Comparison of ENCODE assay signal across 7 cellular contexts in the genomic region with DNA sequence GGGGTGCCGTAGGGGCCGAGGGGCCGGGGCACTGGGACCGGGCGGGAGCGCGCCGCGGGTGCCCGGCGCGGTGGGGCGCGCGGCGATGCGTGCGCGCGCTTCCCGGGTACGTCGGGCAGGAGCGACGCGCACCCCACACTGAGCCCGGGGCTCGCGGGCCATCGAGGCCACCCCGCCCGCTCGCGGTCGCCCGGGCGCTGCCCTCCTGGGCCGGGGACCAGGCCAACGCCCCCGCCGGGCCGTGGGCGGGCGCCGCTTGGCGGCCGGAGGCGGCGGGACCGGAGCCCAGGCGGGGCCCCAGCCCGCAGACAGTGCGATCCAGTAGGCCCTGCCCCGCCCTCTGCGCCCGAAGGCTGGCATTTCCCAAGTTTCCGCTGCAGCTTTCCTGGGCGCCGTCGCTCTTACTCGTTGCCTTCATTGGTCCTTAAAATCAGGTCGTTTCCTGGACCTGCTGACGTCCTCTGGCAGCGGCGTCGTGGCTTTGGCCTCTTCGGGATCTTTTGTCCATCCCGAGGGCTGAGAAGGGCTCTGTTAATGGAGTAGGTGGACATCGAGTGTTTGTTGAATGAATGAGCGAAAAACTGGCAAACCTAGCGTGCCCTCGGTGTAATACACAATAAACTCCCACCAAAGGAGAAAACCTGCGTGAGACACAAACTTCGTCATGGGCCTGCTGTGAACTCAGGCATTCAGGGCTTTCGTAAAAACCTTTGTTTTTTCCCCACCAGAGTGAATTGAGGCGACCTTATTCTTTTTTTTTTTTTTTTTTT. TPM values are rescaled to one million over a fixed set of nuclear protein-coding genes. Genes with fewer than 3 reads are reported as not detected.
A peak's percentile ranks its signal among the peaks of the same experiment; 100 is the strongest.
DNase-seq lines count a peak whose midpoint lies in the region; ATAC-seq, FAIRE-seq and TF ChIP-seq lines count a peak whose summit lies in the region.

No MANE protein-coding gene starts in this region.

- H3K27me3 ChIP-seq in H7 (ENCODE audit: control insufficient read depth, insufficient read depth, low read length) (peaks cover 6% of the 10 kb centered on the region; the same call in 1 of the 2 replicates), Panc1 (ENCODE audit: control insufficient read depth, insufficient read depth, low read length) (no peaks in the 10 kb centered on the region), small intestine (ENCODE audit: control insufficient read depth in 2 of 2, insufficient read depth in 2 of 2, low read length in 2 of 2) (no peaks in the 10 kb centered on the region)

- BruUV-seq in Panc1 (replicated peaks; lab: Mats Ljungman, UMichigan): no TSS peak

- H3K9me3 ChIP-seq in Panc1 (ENCODE audit: control insufficient read depth, insufficient read depth, low read depth, low read length): no peaks in the 10 kb centered on the region
- H3K9me3 ChIP-seq in small intestine (ENCODE audit: control insufficient read depth, low read depth): no peaks in the 10 kb centered on the region

- H3K4me3 ChIP-seq in H7 (ENCODE audit: insufficient read depth, low read depth, low read length): peak overlapping the region; percentile 67
- H3K4me3 ChIP-seq in Panc1 (ENCODE audit: low read depth in 2 of 2, low read length in 2 of 2): peak overlapping the region; percentile 64 to 72
- peak overlapping the region; percentile 36 to 67 for H3K4me3 ChIP-seq in small intestine (ENCODE audit: low read depth in 1 of 2, low read length in 2 of 2)

- peak; percentile 52 for TF ChIP-seq CTCF in Panc1 (IDR thresholded peaks at IDR 0.05)

- intact Hi-C loops in Panc1 (cut with micrococcal nuclease; ENCODE audit: unreplicated experiment): no loop called here

- ATAC-seq in Panc1 (peak; percentile 91), GM21367 (IDR thresholded peaks at IDR 0.05; ENCODE audit: unreplicated experiment) (no peak)

- 3 to 7% (median 5%) methylated on average over 37 to 76 of the region's 76 CpGs for WGBS in small intestine, 3 donors

- no peak for FAIRE-seq in small intestine (lab: Jason Lieb, UNC)

- H3K27ac ChIP-seq in Panc1 (ENCODE audit: low read length) (peak overlapping the region; percentile 95), small intestine (ENCODE audit: low read depth in 1 of 2, low read length in 1 of 2) (peak overlapping the region; percentile 81 to 94)

- CTCF ChIA-PET in Panc1 (lab: Charles Lee): interaction anchor here (0.8 kb wide), 1 partner anchor 47 kb away, joined by 3 read pairs; no protein-coding TSS in a partner anchor

- POLR2A ChIA-PET in Panc1 (lab: Charles Lee): no interaction called here

- DNase-seq in H7 (peak; percentile 93), Panc1 (ENCODE audit: low read depth, low spot score) (peak; percentile 38), cerebellar cortex (ENCODE audit: low spot score) (peak; percentile 38), iris pigment epithelial cell (ENCODE audit: low read depth) (peak; percentile 65), small intestine (peak; percentile 86), SHP77 treated with DMSO at 0.1 percent for 48 hours (lab: John Stamatoyannopoulos, UW) (no peak)

- H3K36me3 ChIP-seq in H7 (replicated peaks; ENCODE audit: control insufficient read depth, insufficient read depth, low read length): no peaks in the 10 kb centered on the region
- no peaks in the 10 kb centered on the region for H3K36me3 ChIP-seq in Panc1 (ENCODE audit: control insufficient read depth, insufficient read depth, low read length)
- no peaks in the 10 kb centered on the region for H3K36me3 ChIP-seq in small intestine (ENCODE audit: control insufficient read depth in 2 of 2, insufficient read depth in 2 of 2, low read length in 2 of 2)

- in situ Hi-C loops in Panc1 (cut with HindIII; ENCODE audit: low pct_unique_long_range_greater_than_20kb, low sequenced_read_pairs): no loop called here

- H3K4me1 ChIP-seq in Panc1 (ENCODE audit: control insufficient read depth, insufficient read depth, low read length): peaks cover 6% of the 10 kb centered on the region
- H3K4me1 ChIP-seq in small intestine (ENCODE audit: control insufficient read depth in 2 of 2, insufficient read depth in 1 of 2, low read depth in 1 of 2, low read length in 1 of 2): no peaks in the 10 kb centered on the region

RNA-seq across cellular contexts. Expression of gene PARVA, which starts 0.6 kb away (rescaled TPM):
- 7.5 and 8.4 TPM in 2 replicates for total RNA-seq in H7 (2014; rRNA removed; shearing (Covaris generic))
- total RNA-seq in Panc1 (2021; ENCODE audit: unreplicated experiment): 29.1 TPM
- 47.5 TPM for polyA plus RNA-seq in Panc1 (2012; ENCODE audit: insufficient read length)
- 10 to 100 TPM in 1 of 3 donors, 1 to 10 TPM in 2; 6.5 to 22.1 (median 8.1) TPM for polyA plus RNA-seq in small intestine
